1 cellular context compared by ENCODE assay signal in the genomic region with DNA sequence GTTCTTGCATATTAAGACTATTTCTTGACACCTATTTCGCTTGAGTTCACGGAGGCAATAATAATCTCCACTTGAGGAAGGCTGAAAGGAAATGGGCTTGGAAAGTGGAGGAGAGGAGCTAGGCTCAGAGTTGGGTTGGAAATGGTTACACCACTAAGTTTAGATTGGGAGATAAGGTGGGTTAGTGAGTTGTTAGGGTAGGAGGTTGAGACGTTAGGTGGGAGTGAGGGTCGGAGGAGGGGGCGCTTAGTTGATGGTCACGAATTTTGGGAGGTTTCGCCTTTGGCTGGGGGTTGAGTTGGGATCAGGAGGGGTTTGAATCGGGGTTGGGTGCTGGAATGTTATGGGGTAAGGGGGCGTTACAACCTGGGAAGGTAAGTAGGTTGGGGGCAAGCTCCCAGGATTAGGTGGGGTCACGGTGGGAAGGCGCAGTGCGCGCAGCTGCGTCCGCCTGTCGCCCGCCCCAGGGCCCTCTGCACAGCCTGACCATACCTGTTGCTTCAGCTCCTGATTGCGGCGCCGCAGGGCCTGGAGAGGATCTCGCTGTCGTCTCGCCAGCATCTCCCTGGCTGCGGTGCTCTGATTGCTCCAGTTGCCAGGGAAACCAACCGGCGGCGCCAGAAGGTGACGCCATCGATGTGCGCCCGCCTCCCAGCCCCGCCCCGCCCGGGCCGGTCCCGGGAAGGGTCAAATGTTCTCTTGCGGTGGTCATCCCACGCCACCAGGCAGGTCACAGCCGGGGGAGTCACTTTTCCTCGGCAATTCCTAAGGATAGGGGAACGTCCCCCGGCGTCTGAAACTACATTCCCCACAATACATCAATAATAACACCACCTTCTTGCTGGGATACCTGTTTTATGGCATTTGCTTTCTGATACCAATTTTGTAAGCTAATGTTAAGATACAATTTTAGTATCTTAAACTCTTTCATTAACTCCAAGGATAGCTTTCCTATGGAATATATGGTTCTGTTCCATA.
TF ChIP-seq lines count a peak whose summit lies in the region.

A gene (minus strand): TSS at position 606 of the 978 bp plus-strand sequence. CDS start 45 bp downstream, at position 561.

TF ChIP-seq in K562, 482 proteins besides CTCF, POLR2A, EP300 and RAD21 (continued from another document and continues in another):
- TF ChIP-seq, protein P1, sequence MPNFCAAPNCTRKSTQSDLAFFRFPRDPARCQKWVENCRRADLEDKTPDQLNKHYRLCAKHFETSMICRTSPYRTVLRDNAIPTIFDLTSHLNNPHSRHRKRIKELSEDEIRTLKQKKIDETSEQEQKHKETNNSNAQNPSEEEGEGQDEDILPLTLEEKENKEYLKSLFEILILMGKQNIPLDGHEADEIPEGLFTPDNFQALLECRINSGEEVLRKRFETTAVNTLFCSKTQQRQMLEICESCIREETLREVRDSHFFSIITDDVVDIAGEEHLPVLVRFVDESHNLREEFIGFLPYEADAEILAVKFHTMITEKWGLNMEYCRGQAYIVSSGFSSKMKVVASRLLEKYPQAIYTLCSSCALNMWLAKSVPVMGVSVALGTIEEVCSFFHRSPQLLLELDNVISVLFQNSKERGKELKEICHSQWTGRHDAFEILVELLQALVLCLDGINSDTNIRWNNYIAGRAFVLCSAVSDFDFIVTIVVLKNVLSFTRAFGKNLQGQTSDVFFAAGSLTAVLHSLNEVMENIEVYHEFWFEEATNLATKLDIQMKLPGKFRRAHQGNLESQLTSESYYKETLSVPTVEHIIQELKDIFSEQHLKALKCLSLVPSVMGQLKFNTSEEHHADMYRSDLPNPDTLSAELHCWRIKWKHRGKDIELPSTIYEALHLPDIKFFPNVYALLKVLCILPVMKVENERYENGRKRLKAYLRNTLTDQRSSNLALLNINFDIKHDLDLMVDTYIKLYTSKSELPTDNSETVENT (CRISPR knock-in tag; IDR thresholded peaks at IDR 0.05): no peak
- TF ChIP-seq, protein P2, sequence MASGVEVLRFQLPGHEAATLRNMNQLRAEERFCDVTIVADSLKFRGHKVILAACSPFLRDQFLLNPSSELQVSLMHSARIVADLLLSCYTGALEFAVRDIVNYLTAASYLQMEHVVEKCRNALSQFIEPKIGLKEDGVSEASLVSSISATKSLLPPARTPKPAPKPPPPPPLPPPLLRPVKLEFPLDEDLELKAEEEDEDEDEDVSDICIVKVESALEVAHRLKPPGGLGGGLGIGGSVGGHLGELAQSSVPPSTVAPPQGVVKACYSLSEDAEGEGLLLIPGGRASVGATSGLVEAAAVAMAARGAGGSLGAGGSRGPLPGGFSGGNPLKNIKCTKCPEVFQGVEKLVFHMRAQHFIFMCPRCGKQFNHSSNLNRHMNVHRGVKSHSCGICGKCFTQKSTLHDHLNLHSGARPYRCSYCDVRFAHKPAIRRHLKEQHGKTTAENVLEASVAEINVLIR (CRISPR knock-in tag; IDR thresholded peaks at IDR 0.05): peak; percentile 97
- TF ChIP-seq GABPB1 (CRISPR knock-in tag; IDR thresholded peaks at IDR 0.05) (no peak), SREBF1 (IDR thresholded peaks at IDR 0.05; ENCODE audit: borderline replicate concordance, low read depth, low read length) (no peak), ZNF175 (CRISPR knock-in tag; IDR thresholded peaks at IDR 0.05; ENCODE audit: low read depth) (no peak), ZFP36 (IDR thresholded peaks at IDR 0.05; ENCODE audit: low read depth, low read length, partially characterized antibody) (no peak), U2AF2 (optimal IDR thresholded peaks at IDR 0.05; ENCODE audit: low read depth, low read length) (no peak), ZNF354B (CRISPR knock-in tag; IDR thresholded peaks at IDR 0.05) (no peak), SRSF3 (IDR thresholded peaks at IDR 0.05; ENCODE audit: insufficient read depth, low read length) (no peak), PHB2 (IDR thresholded peaks at IDR 0.05; ENCODE audit: low read depth) (0 out of 2 replicates have a peak, but pooled peaks have one; percentile 16), IRF2 (CRISPR knock-in tag; IDR thresholded peaks at IDR 0.05) (no peak), SMARCA5 (IDR thresholded peaks at IDR 0.05) (no peak), ZNF311 (CRISPR knock-in tag; IDR thresholded peaks at IDR 0.05) (no peak), ZNF263 (CRISPR knock-in tag; IDR thresholded peaks at IDR 0.05; ENCODE audit: borderline replicate concordance) (no peak), BCL6 (CRISPR knock-in tag; IDR thresholded peaks at IDR 0.05) (no peak), RFX7 (CRISPR knock-in tag; IDR thresholded peaks at IDR 0.05) (no peak), DIDO1 (tag; IDR thresholded peaks at IDR 0.05; ENCODE audit: low read depth) (peak; percentile 86), ZNF76 (CRISPR knock-in tag; IDR thresholded peaks at IDR 0.05; ENCODE audit: borderline replicate concordance) (no peak), ZNF134 (CRISPR knock-in tag; conservative IDR thresholded peaks at IDR 0.05) (no peak), CXXC5 (CRISPR knock-in tag; IDR thresholded peaks at IDR 0.05) (peak; percentile 71), ZC3H11A (IDR thresholded peaks at IDR 0.05; ENCODE audit: low read depth, low read length) (no peak), CBFA2T3 (IDR thresholded peaks at IDR 0.05) (no peak), ELF2 (CRISPR knock-in tag; IDR thresholded peaks at IDR 0.05) (no peak), ILK (tag; IDR thresholded peaks at IDR 0.05; ENCODE audit: borderline replicate concordance, low read depth) (no peak), ARID1B (IDR thresholded peaks at IDR 0.05) (no peak), YY1 (IDR thresholded peaks at IDR 0.05; ENCODE audit: borderline replicate concordance in 1 of 3, control insufficient read depth in 1 of 3, extremely low read depth in 1 of 3, insufficient read depth in 3 of 3, insufficient read length in 1 of 3, insufficient replicate concordance in 2 of 3, low read depth in 1 of 3, low read length in 2 of 3) (peak in 1 of 3 experiments; percentile 24), MEF2D (tag; conservative IDR thresholded peaks at IDR 0.05; ENCODE audit: low read depth) (no peak), ZNF696 (CRISPR knock-in tag; conservative IDR thresholded peaks at IDR 0.05) (no peak), ESRRA (IDR thresholded peaks at IDR 0.05; ENCODE audit: borderline replicate concordance, low read depth) (peak; percentile 53; the same call in 1 of the 2 replicates), ZNF384 (IDR thresholded peaks at IDR 0.05; ENCODE audit: low read depth, low read length) (no peak), NR2F6 (CRISPR knock-in tag; IDR thresholded peaks at IDR 0.05) (no peak), MAFG (tag; conservative IDR thresholded peaks at IDR 0.05) (no peak)
- TF ChIP-seq, protein P3, sequence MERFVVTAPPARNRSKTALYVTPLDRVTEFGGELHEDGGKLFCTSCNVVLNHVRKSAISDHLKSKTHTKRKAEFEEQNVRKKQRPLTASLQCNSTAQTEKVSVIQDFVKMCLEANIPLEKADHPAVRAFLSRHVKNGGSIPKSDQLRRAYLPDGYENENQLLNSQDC (CRISPR knock-in tag; IDR thresholded peaks at IDR 0.05): no peak
- TF ChIP-seq, protein P4, sequence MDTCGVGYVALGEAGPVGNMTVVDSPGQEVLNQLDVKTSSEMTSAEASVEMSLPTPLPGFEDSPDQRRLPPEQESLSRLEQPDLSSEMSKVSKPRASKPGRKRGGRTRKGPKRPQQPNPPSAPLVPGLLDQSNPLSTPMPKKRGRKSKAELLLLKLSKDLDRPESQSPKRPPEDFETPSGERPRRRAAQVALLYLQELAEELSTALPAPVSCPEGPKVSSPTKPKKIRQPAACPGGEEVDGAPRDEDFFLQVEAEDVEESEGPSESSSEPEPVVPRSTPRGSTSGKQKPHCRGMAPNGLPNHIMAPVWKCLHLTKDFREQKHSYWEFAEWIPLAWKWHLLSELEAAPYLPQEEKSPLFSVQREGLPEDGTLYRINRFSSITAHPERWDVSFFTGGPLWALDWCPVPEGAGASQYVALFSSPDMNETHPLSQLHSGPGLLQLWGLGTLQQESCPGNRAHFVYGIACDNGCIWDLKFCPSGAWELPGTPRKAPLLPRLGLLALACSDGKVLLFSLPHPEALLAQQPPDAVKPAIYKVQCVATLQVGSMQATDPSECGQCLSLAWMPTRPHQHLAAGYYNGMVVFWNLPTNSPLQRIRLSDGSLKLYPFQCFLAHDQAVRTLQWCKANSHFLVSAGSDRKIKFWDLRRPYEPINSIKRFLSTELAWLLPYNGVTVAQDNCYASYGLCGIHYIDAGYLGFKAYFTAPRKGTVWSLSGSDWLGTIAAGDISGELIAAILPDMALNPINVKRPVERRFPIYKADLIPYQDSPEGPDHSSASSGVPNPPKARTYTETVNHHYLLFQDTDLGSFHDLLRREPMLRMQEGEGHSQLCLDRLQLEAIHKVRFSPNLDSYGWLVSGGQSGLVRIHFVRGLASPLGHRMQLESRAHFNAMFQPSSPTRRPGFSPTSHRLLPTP (IDR thresholded peaks at IDR 0.05; ENCODE audit: borderline replicate concordance, extremely low read depth, insufficient read length): no peak
- TF ChIP-seq, protein P5, sequence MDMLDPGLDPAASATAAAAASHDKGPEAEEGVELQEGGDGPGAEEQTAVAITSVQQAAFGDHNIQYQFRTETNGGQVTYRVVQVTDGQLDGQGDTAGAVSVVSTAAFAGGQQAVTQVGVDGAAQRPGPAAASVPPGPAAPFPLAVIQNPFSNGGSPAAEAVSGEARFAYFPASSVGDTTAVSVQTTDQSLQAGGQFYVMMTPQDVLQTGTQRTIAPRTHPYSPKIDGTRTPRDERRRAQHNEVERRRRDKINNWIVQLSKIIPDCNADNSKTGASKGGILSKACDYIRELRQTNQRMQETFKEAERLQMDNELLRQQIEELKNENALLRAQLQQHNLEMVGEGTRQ (CRISPR knock-in tag; IDR thresholded peaks at IDR 0.05): no peak
- TF ChIP-seq, protein P6, sequence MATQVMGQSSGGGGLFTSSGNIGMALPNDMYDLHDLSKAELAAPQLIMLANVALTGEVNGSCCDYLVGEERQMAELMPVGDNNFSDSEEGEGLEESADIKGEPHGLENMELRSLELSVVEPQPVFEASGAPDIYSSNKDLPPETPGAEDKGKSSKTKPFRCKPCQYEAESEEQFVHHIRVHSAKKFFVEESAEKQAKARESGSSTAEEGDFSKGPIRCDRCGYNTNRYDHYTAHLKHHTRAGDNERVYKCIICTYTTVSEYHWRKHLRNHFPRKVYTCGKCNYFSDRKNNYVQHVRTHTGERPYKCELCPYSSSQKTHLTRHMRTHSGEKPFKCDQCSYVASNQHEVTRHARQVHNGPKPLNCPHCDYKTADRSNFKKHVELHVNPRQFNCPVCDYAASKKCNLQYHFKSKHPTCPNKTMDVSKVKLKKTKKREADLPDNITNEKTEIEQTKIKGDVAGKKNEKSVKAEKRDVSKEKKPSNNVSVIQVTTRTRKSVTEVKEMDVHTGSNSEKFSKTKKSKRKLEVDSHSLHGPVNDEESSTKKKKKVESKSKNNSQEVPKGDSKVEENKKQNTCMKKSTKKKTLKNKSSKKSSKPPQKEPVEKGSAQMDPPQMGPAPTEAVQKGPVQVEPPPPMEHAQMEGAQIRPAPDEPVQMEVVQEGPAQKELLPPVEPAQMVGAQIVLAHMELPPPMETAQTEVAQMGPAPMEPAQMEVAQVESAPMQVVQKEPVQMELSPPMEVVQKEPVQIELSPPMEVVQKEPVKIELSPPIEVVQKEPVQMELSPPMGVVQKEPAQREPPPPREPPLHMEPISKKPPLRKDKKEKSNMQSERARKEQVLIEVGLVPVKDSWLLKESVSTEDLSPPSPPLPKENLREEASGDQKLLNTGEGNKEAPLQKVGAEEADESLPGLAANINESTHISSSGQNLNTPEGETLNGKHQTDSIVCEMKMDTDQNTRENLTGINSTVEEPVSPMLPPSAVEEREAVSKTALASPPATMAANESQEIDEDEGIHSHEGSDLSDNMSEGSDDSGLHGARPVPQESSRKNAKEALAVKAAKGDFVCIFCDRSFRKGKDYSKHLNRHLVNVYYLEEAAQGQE (CRISPR knock-in tag; IDR thresholded peaks at IDR 0.05; ENCODE audit: low read depth): peak; percentile 30; the same call in 1 of the 2 replicates
- TF ChIP-seq, protein P7, sequence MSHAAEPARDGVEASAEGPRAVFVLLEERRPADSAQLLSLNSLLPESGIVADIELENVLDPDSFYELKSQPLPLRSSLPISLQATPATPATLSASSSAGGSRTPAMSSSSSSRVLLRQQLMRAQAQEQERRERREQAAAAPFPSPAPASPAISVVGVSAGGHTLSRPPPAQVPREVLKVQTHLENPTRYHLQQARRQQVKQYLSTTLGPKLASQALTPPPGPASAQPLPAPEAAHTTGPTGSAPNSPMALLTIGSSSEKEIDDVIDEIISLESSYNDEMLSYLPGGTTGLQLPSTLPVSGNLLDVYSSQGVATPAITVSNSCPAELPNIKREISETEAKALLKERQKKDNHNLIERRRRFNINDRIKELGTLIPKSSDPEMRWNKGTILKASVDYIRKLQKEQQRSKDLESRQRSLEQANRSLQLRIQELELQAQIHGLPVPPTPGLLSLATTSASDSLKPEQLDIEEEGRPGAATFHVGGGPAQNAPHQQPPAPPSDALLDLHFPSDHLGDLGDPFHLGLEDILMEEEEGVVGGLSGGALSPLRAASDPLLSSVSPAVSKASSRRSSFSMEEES (CRISPR knock-in tag; IDR thresholded peaks at IDR 0.05): no peak
- TF ChIP-seq, protein P8, sequence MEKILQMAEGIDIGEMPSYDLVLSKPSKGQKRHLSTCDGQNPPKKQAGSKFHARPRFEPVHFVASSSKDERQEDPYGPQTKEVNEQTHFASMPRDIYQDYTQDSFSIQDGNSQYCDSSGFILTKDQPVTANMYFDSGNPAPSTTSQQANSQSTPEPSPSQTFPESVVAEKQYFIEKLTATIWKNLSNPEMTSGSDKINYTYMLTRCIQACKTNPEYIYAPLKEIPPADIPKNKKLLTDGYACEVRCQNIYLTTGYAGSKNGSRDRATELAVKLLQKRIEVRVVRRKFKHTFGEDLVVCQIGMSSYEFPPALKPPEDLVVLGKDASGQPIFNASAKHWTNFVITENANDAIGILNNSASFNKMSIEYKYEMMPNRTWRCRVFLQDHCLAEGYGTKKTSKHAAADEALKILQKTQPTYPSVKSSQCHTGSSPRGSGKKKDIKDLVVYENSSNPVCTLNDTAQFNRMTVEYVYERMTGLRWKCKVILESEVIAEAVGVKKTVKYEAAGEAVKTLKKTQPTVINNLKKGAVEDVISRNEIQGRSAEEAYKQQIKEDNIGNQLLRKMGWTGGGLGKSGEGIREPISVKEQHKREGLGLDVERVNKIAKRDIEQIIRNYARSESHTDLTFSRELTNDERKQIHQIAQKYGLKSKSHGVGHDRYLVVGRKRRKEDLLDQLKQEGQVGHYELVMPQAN (IDR thresholded peaks at IDR 0.05; ENCODE audit: borderline replicate concordance): no peak
- TF ChIP-seq, protein P9, sequence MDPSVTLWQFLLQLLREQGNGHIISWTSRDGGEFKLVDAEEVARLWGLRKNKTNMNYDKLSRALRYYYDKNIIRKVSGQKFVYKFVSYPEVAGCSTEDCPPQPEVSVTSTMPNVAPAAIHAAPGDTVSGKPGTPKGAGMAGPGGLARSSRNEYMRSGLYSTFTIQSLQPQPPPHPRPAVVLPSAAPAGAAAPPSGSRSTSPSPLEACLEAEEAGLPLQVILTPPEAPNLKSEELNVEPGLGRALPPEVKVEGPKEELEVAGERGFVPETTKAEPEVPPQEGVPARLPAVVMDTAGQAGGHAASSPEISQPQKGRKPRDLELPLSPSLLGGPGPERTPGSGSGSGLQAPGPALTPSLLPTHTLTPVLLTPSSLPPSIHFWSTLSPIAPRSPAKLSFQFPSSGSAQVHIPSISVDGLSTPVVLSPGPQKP (CRISPR knock-in tag; IDR thresholded peaks at IDR 0.05): no peak
- TF ChIP-seq, protein P10, sequence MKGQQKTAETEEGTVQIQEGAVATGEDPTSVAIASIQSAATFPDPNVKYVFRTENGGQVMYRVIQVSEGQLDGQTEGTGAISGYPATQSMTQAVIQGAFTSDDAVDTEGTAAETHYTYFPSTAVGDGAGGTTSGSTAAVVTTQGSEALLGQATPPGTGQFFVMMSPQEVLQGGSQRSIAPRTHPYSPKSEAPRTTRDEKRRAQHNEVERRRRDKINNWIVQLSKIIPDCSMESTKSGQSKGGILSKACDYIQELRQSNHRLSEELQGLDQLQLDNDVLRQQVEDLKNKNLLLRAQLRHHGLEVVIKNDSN (CRISPR knock-in tag; IDR thresholded peaks at IDR 0.05): no peak
